Comparison of ENCODE assay signal across 13 cellular contexts in genomic region chrX:95057341-95057740, GRCh38.
"Had no signal": no experiment of that assay in that cellular context is flagged by ENCODE, and none has a peak within 500 bp of the region (broad histone marks: within the 10 kb centered on the region; RNA-seq: fewer than 3 reads in every experiment).

No MANE protein-coding gene starts in this region.

- H3K27me3 Mint-ChIP-seq: activated naive CD8-positive, alpha-beta T cell had no signal

- H3K27ac Mint-ChIP-seq: activated CD8-positive, alpha-beta T cell treated with anti-CD3 and anti-CD28 coated beads, Interleukin-2, amount 10 ng/mL, durations not matched to agents 7 days and 5 days; activated naive CD8-positive, alpha-beta T cell; nephron; stimulated activated effector memory CD8-positive, alpha-beta T cell treated with anti-CD3 and anti-CD28 coated beads, Interleukin-12 subunit alpha, Interleukin-12 subunit beta, amount 100 ng/mL, for 72 hours had no signal

- DNase-seq: activated CD4-positive, alpha-beta T cell treated with anti-CD3 and anti-CD28 coated beads for 4 hours; activated CD8-positive, alpha-beta memory T cell treated with anti-CD3 and anti-CD28 coated beads, Interleukin-2, amount 50 U/mL, for 48 hours; activated CD8-positive, alpha-beta T cell treated with anti-CD3 and anti-CD28 coated beads, Interleukin-2, amount 10 ng/mL, durations not matched to agents 7 days and 5 days; activated gamma-delta T cell treated with Interleukin-2 at 50 U/mL for 16 hours; amygdala; erythroblast; kidney glomerular epithelial cell; T-helper 2 cell had no signal

- H3K9me3 Mint-ChIP-seq: nephron; stimulated activated effector memory CD8-positive, alpha-beta T cell treated with anti-CD3 and anti-CD28 coated beads, Interleukin-12 subunit alpha, Interleukin-12 subunit beta, amount 100 ng/mL, for 72 hours had no signal

- ATAC-seq: activated CD8-positive, alpha-beta T cell treated with anti-CD3 and anti-CD28 coated beads, Interleukin-2, amount 10 ng/mL, durations not matched to agents 7 days and 5 days; sciatic nerve; stimulated activated effector memory CD8-positive, alpha-beta T cell treated with anti-CD3 and anti-CD28 coated beads, Interleukin-12 subunit alpha, Interleukin-12 subunit beta, amount 100 ng/mL, for 72 hours had no signal

- FAIRE-seq: bronchial epithelial cell had no signal

- H3K36me3 Mint-ChIP-seq: activated naive CD8-positive, alpha-beta T cell; stimulated activated effector memory CD8-positive, alpha-beta T cell treated with anti-CD3 and anti-CD28 coated beads, Interleukin-12 subunit alpha, Interleukin-12 subunit beta, amount 100 ng/mL, for 72 hours had no signal

- H3K4me3 Mint-ChIP-seq: activated CD8-positive, alpha-beta T cell treated with anti-CD3 and anti-CD28 coated beads, Interleukin-2, amount 10 ng/mL, durations not matched to agents 7 days and 5 days; activated naive CD8-positive, alpha-beta T cell; nephron; stimulated activated effector memory CD8-positive, alpha-beta T cell treated with anti-CD3 and anti-CD28 coated beads, Interleukin-12 subunit alpha, Interleukin-12 subunit beta, amount 100 ng/mL, for 72 hours had no signal

- H3K4me1 Mint-ChIP-seq: nephron; stimulated activated effector memory CD8-positive, alpha-beta T cell treated with anti-CD3 and anti-CD28 coated beads, Interleukin-12 subunit alpha, Interleukin-12 subunit beta, amount 100 ng/mL, for 72 hours had no signal
